ENCODE assay signal across 8 cellular contexts in the genomic region with DNA sequence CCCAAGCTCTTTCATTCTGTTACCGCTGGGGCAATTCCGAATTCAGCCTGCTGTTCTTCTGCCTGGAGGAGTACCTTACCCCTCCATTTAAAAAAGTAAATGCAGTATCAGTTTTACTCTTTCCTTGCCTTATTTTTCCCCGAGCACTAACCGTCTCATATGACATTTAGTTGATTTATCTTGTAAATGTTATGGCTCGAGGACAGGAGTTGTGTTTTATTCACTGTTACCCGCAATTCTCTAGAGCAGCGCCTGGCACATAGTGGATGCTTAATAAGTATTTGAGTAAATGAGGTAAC. TPM values are rescaled to one million over a fixed set of nuclear protein-coding genes. Genes with fewer than 3 reads are reported as not detected.
DNase-seq lines count a peak whose midpoint lies in the region; FAIRE-seq and TF ChIP-seq lines count a peak whose summit lies in the region.

No MANE protein-coding gene starts in this region.

- peaks cover 24% of the 10 kb centered on the region for H3K79me2 ChIP-seq in keratinocyte (ENCODE audit: control insufficient read depth, insufficient read depth, low read length)

- H3K27ac ChIP-seq in VCaP (peak overlapping the region; percentile 92), keratinocyte (ENCODE audit: control insufficient read depth, insufficient read depth, low read length) (peak overlapping the region; percentile 27), uterus (peak overlapping the region; percentile 36 to 72)

- H3K9ac ChIP-seq in keratinocyte (ENCODE audit: control insufficient read depth, extremely low read depth, insufficient read depth, low read length), result peak overlapping the region; percentile 90

- H3K27me3 Mint-ChIP-seq in CD14-positive monocyte (ENCODE audit: low read depth in 3 of 3), result peaks cover 0 to 3% (median 1%) of the 10 kb centered on the region in 3 donors

- peak overlapping the region; percentile 95 to 97 for H3K4me3 Mint-ChIP-seq in CD14-positive monocyte

- peaks cover 2 to 6% (median 3%) of the 10 kb centered on the region in 7 donors for H3K9me3 Mint-ChIP-seq in CD14-positive monocyte

- H3K4me1 ChIP-seq in keratinocyte (ENCODE audit: control insufficient read depth, extremely low read depth, insufficient read depth, low read length), result peaks cover 6% of the 10 kb centered on the region
- peaks cover 0 to 11% of the 10 kb centered on the region in 2 donors for H3K4me1 ChIP-seq in uterus

- dilution Hi-C loops in keratinocyte (cut with MboI; ENCODE audit: extremely low pct_ligation_motif_present, low sequenced_read_pairs), result no loop called here

- FAIRE-seq in keratinocyte (lab: Jason Lieb, UNC), result no peak

- TF ChIP-seq CTCF in CD14-positive monocyte (IDR thresholded peaks at IDR 0.05) (no peak), VCaP (conservative IDR thresholded peaks at IDR 0.05) (0 out of 2 replicates have a peak, but pooled peaks have one; percentile 5), keratinocyte (optimal IDR thresholded peaks at IDR 0.05 in 1 of 3, IDR thresholded peaks at IDR 0.05 in 1 of 3, conservative IDR thresholded peaks at IDR 0.05 in 1 of 3; ENCODE audit: extremely low read depth in 1 of 3, insufficient read depth in 2 of 3, low read length in 3 of 3) (peak in 2 of 3 experiments; percentile 18 to 30), uterus (IDR thresholded peaks at IDR 0.05) (peak in 2 of 4 experiments; percentile 1 to 42)

- H3K27me3 ChIP-seq in H7 (ENCODE audit: control insufficient read depth, insufficient read depth, low read length), result no peaks in the 10 kb centered on the region
- no peaks in the 10 kb centered on the region for H3K27me3 ChIP-seq in keratinocyte (ENCODE audit: control insufficient read depth, extremely low read depth, insufficient read depth, low read length)
- no peaks in the 10 kb centered on the region for H3K27me3 ChIP-seq in uterus

- intact Hi-C loops in CD14-positive monocyte (cut with micrococcal nuclease) (no loop called here), uterus (cut with DNase I; ENCODE audit: low total_unique reads) (no loop called here)

- peaks cover 4 to 10% of the 10 kb centered on the region in 2 donors for H3K36me3 Mint-ChIP-seq in CD14-positive monocyte

- peak overlapping the region; percentile 85 for H2AFZ ChIP-seq in keratinocyte (ENCODE audit: control insufficient read depth, low read length)

- no peak for TF ChIP-seq POLR2A in uterus (IDR thresholded peaks at IDR 0.05)

- H4K20me1 ChIP-seq in keratinocyte (ENCODE audit: control insufficient read depth, extremely low read depth, insufficient read depth, low read length), result no peaks in the 10 kb centered on the region

- H3K9me3 ChIP-seq in keratinocyte (ENCODE audit: control insufficient read depth, low read depth, low read length), result no peaks in the 10 kb centered on the region
- no peaks in the 10 kb centered on the region for H3K9me3 ChIP-seq in uterus

- no peaks in the 10 kb centered on the region for H3K9me1 ChIP-seq in keratinocyte (ENCODE audit: control insufficient read depth, extremely low read depth, insufficient read depth, low read length)

- H3K36me3 ChIP-seq in H7 (replicated peaks; ENCODE audit: control insufficient read depth, insufficient read depth, low read length) (no peaks in the 10 kb centered on the region), keratinocyte (ENCODE audit: control insufficient read depth in 2 of 2, extremely low read depth in 1 of 2, insufficient read depth in 2 of 2, low read length in 2 of 2) (no peaks in the 10 kb centered on the region), uterus (no peaks in the 10 kb centered on the region)

- peaks cover 28% of the 10 kb centered on the region for H3K4me1 Mint-ChIP-seq in CD14-positive monocyte

- DNase-seq in CD14-positive monocyte (ENCODE audit: low spot score) (no peak), H7 (no peak), keratinocyte (ENCODE audit: low read depth, low spot score) (no peak), uterus (no peak), NAMALWA (ENCODE audit: low spot score) (no peak), ecto neural progenitor cell (ENCODE audit: low spot score) (no peak), NCI-H526 (lab: John Stamatoyannopoulos, UW) (no peak)

- peak overlapping the region; percentile 86 to 95 (median 94) for H3K27ac Mint-ChIP-seq in CD14-positive monocyte

- peak overlapping the region; percentile 92 for H3K4me2 ChIP-seq in keratinocyte (ENCODE audit: control insufficient read depth, extremely low read depth, insufficient read depth, low read depth, low read length)

- peak overlapping the region; percentile 31 for H3K4me3 ChIP-seq in H7 (ENCODE audit: insufficient read depth, low read depth, low read length)
- peak overlapping the region; percentile 63 to 68 (median 66) for H3K4me3 ChIP-seq in keratinocyte (ENCODE audit: control insufficient read depth in 2 of 3, extremely low read depth in 1 of 3, insufficient read depth in 2 of 3, low read depth in 1 of 3, low read length in 3 of 3)
- H3K4me3 ChIP-seq in uterus, result peak overlapping the region; percentile 37 to 69

RNA-seq across cellular contexts. Expression of a gene that starts 0.4 kb away (rescaled TPM):
- 1 to 10 TPM; 6.4 to 7.9 TPM for polyA plus RNA-seq in CD14-positive monocyte
- 30.7 and 39.4 TPM in 2 replicates for total RNA-seq in H7 (2014; rRNA removed; shearing (Covaris generic))
- 10.5 to 15.0 TPM (median 11.9 TPM) in 3 replicates for polyA plus RNA-seq in keratinocyte
- polyA plus RNA-seq in keratinocyte (2011; ENCODE audit: low read depth), result 2.0 TPM
- 8.3 and 15.8 TPM in 2 replicates for polyA plus RNA-seq in keratinocyte (2011; cell fraction: cytosol; rRNA removed)
- polyA plus RNA-seq in keratinocyte (2011; cell fraction: nucleus; rRNA removed), result 17.7 and 20.6 TPM in 2 replicates
- polyA plus RNA-seq in keratinocyte (2012; ENCODE audit: low replicate concordance), result 6.5 and 7.6 TPM in 2 replicates
- polyA minus RNA-seq in keratinocyte, result 4.7 to 13.7 TPM (median 8.3 TPM) in 3 replicates
- 3.5 TPM for polyA minus RNA-seq in keratinocyte (2011; cell fraction: cytosol; rRNA and poly(A)+ RNA removed)
- 3.6 and 6.4 TPM in 2 replicates for polyA minus RNA-seq in keratinocyte (2011; cell fraction: nucleus; rRNA and poly(A)+ RNA removed)
- total RNA-seq in uterus, result 10 to 100 TPM in 3 of 4 donors, 1 to 10 TPM in 1; 6.8 to 32.0 (median 18.8) TPM

RNA-seq across cellular contexts. Expression of a gene that starts 37.2 kb away (rescaled TPM):
- polyA plus RNA-seq in CD14-positive monocyte (10 to 100 TPM; 10.6 to 10.9 TPM), keratinocyte (11.6 to 21.6 TPM (median 14.7 TPM) in 3 replicates)
- 43.0 and 46.9 TPM in 2 replicates for total RNA-seq in H7 (2014; rRNA removed; shearing (Covaris generic))
- 7.5 TPM for polyA plus RNA-seq in keratinocyte (2011; ENCODE audit: low read depth)
- 14.3 and 20.3 TPM in 2 replicates for polyA plus RNA-seq in keratinocyte (2011; cell fraction: cytosol; rRNA removed)
- polyA plus RNA-seq in keratinocyte (2011; cell fraction: nucleus; rRNA removed), result 24.0 and 26.8 TPM in 2 replicates
- polyA plus RNA-seq in keratinocyte (2012; ENCODE audit: low replicate concordance), result 11.7 and 20.5 TPM in 2 replicates
- polyA minus RNA-seq in keratinocyte, result 16.5 to 27.4 TPM (median 18.5 TPM) in 3 replicates
- polyA minus RNA-seq in keratinocyte (2011; cell fraction: cytosol; rRNA and poly(A)+ RNA removed), result 17.3 TPM
- 13.3 and 22.0 TPM in 2 replicates for polyA minus RNA-seq in keratinocyte (2011; cell fraction: nucleus; rRNA and poly(A)+ RNA removed)
- total RNA-seq in uterus, result 10 to 100 TPM; 21.2 to 46.1 (median 33.8) TPM

Comparison
In these comparisons a context has a peak if more than half of its experiments do, and no peak if none do; other contexts are left out.
1. H3K27ac ChIP-seq: peak in every context shown above with its lines; median percentile 92 in VCaP; 54 in uterus; 27 in keratinocyte.